In the genomic region with DNA sequence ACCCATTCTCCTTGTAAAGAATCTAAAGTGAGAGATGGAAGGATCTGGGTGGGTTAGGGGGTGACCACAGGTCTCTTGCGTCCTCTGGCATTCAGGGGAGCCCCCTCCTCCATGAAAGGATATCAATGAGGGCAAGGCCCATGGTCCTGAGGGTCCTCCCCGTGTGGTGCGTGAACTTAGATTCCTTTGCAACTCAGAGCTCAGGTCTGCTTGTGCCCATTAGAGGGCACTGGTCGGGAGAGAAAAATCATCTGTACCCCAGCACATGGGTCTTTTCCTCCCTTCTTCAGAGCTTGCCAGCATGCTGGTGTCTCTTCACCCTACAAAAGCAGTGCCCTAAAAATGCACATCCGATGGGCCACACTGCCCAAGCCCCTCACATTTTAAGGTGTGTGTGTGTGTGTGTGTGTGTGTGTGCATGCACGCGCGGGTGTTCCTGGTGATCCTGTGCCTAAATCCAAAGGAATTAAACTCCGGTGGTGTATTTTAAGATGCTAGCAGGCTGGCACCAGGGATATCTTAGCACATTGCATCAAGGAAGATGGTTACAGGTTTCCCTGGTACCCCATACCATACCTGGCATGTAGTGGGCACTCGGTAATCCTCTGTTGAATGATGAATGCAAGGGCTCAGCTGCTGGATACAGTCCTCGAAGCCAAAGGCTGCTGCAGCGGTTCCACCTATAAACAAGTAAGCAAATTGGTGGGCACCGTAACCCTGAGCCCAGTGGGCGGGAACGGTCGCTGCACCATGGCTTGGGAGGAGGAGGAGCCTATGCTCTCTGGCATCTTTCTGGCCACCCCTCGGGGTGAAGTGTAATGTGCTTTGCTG, we compare ENCODE assay signal across 12 cellular contexts. TPM values are rescaled to one million over a fixed set of nuclear protein-coding genes. Genes with fewer than 3 reads are reported as not detected.
DNase-seq lines count a peak whose midpoint lies in the region; ATAC-seq, FAIRE-seq and TF ChIP-seq lines count a peak whose summit lies in the region.
"Had no signal": no experiment of that assay in that cellular context is flagged by ENCODE, and none has a peak within 500 bp of the region (broad histone marks: within the 10 kb centered on the region; RNA-seq: fewer than 3 reads in every experiment).

No MANE protein-coding gene starts in this region.

- ATAC-seq in A549 (peak in 1 of 2 experiments; percentile 34; a peak in 2 of 6 replicates), HG02759 (IDR thresholded peaks at IDR 0.05; ENCODE audit: unreplicated experiment) (no peak), GM18868 (IDR thresholded peaks at IDR 0.05; ENCODE audit: unreplicated experiment) (no peak)

- H3K27me3 ChIP-seq in adipocyte (replicated peaks; ENCODE audit: control insufficient read depth, insufficient read depth, low read length) (no peaks in the 10 kb centered on the region), mesenchymal stem cell (ENCODE audit: control insufficient read depth in 1 of 2, insufficient read depth in 1 of 2, low read length in 2 of 2) (peaks cover 2 to 43% of the 10 kb centered on the region in 2 experiments)

- no peak for DNase-seq in A549 (ENCODE audit: low read depth in 1 of 2, low spot score in 1 of 2)
- peak; percentile 5 for DNase-seq in GM12892 (ENCODE audit: insufficient read length)
- DNase-seq in adipocyte (ENCODE audit: low read depth), result peak; percentile 39
- no peak for DNase-seq in mesenchymal stem cell
- no peak for DNase-seq in stimulated activated CD4-positive, alpha-beta T cell treated with anti-CD3 and anti-CD28 coated beads, Interleukin-4, amount 100 ng/mL, for 4 hours
- DNase-seq in HEK293T (ENCODE audit: extremely low spot score), result no peak
- DNase-seq: activated naive CD4-positive, alpha-beta T cell; COR-L47; NCI-H774 had no signal

- WGBS in A549 (ENCODE audit: missing lambda C conversion rate), result 82% methylated on average over 17 of the region's 17 CpGs
- 86% methylated on average over 17 of the region's 17 CpGs for WGBS in mesenchymal stem cell

- no peak overlapping the region for H4K91ac ChIP-seq in mesenchymal stem cell (ENCODE audit: low read length)

- H3K4me2 ChIP-seq in A549, result peak overlapping the region; percentile 88
- H3K4me2 ChIP-seq in mesenchymal stem cell (ENCODE audit: low read length, poor library complexity, severe bottlenecking), result no peak overlapping the region

- TF ChIP-seq RAD21 in A549 (conservative IDR thresholded peaks at IDR 0.05 in 1 of 2, IDR thresholded peaks at IDR 0.05 in 1 of 2), result 0 out of 5 replicates have a peak, but pooled peaks have one; percentile 27 to 32

- peak overlapping the region in 1 of 2 experiments; percentile 32 for H2BK12ac ChIP-seq in mesenchymal stem cell (ENCODE audit: low read length in 2 of 2)

- POLR2A ChIA-PET in A549 (lab: Yijun Ruan, JAX) (interaction anchor here (1.0 to 3.5 kb wide), 3 partner anchors 8 to 12 kb away, joined by 4 to 34 read pairs (median 6); no protein-coding TSS in a partner anchor), HEK293T (lab: Yijun Ruan, JAX) (interaction anchor here (0.8 kb wide), 1 partner anchor 45 kb away, joined by 4 read pairs; the partner anchor contains the start of gene ENGASE)

- H3K18ac ChIP-seq in mesenchymal stem cell (ENCODE audit: low read depth in 1 of 2, low read length in 2 of 2), result peak overlapping the region in 1 of 2 experiments; percentile 5

- H3K4ac ChIP-seq in mesenchymal stem cell (ENCODE audit: low read depth in 1 of 2, low read length in 2 of 2), result no peak overlapping the region

- H3K79me1 ChIP-seq in mesenchymal stem cell (replicated peaks; ENCODE audit: low read length, poor library complexity, severe bottlenecking), result no peaks in the 10 kb centered on the region

- no peaks in the 10 kb centered on the region for H3K9me3 ChIP-seq in A549
- no peaks in the 10 kb centered on the region for H3K9me3 ChIP-seq in adipocyte (ENCODE audit: control insufficient read depth, low read length)
- no peaks in the 10 kb centered on the region for H3K9me3 ChIP-seq in mesenchymal stem cell (ENCODE audit: control insufficient read depth, low read length)

- H3K23ac ChIP-seq in mesenchymal stem cell (ENCODE audit: low read length in 2 of 2), result no peak overlapping the region

- H3K36me3 ChIP-seq in adipocyte (ENCODE audit: control insufficient read depth, insufficient read depth, low read length, severe bottlenecking) (no peaks in the 10 kb centered on the region), mesenchymal stem cell (ENCODE audit: control insufficient read depth in 1 of 2, insufficient read depth in 2 of 2, low read depth in 1 of 2, low read length in 2 of 2) (no peaks in the 10 kb centered on the region)

- H3K4me1 ChIP-seq in A549, result peaks cover 46% of the 10 kb centered on the region
- H3K4me1 ChIP-seq in adipocyte (ENCODE audit: control insufficient read depth, insufficient read depth, low read length), result peaks cover 54% of the 10 kb centered on the region
- H3K4me1 ChIP-seq in mesenchymal stem cell (ENCODE audit: control insufficient read depth, insufficient read depth, low read depth, low read length), result peaks cover 43% of the 10 kb centered on the region

- CTCF ChIA-PET in A549 (lab: Yijun Ruan, JAX) (interaction anchor here (0.7 to 18.2 kb wide), 13 partner anchors 11 to 363 kb away, joined by 3 to 376 read pairs (median 7); partner anchors contain the start of gene CANT1), HEK293T (lab: Yijun Ruan, JAX) (interaction anchor here (0.6 to 3.6 kb wide), 3 partner anchors 13 to 76 kb away, joined by 3 to 17 read pairs (median 6); no protein-coding TSS in a partner anchor)

- H3K4me3 ChIP-seq in A549 (no peak overlapping the region), adipocyte (ENCODE audit: low read length) (peak overlapping the region; percentile 90), mesenchymal stem cell (ENCODE audit: insufficient read depth in 1 of 2, low read depth in 1 of 2, low read length in 2 of 2) (no peak overlapping the region)

- peak overlapping the region; percentile 19 for H4K8ac ChIP-seq in mesenchymal stem cell (ENCODE audit: low read length)

- H3K14ac ChIP-seq in mesenchymal stem cell (ENCODE audit: low read length in 2 of 2), result no peak overlapping the region

- no peak overlapping the region for H2BK15ac ChIP-seq in mesenchymal stem cell (ENCODE audit: low read depth, poor library complexity, severe bottlenecking)

- peak overlapping the region; percentile 78 for H3K9ac ChIP-seq in adipocyte (ENCODE audit: low read length)
- H3K9ac ChIP-seq in mesenchymal stem cell (ENCODE audit: low read length), result no peak overlapping the region

- H2BK120ac ChIP-seq in mesenchymal stem cell (ENCODE audit: low read depth, low read length), result no peak overlapping the region

- no peak overlapping the region for H2AFZ ChIP-seq in mesenchymal stem cell (ENCODE audit: low read depth, low read length)

- no peak for TF ChIP-seq EP300 in A549 (IDR thresholded peaks at IDR 0.05)

- no peak overlapping the region for H2BK5ac ChIP-seq in mesenchymal stem cell (ENCODE audit: low read depth, low read length, poor library complexity, severe bottlenecking)

- peak; percentile 48; the same call in 2 of the 3 replicates for TF ChIP-seq CTCF in A549 (IDR thresholded peaks at IDR 0.05)

- H3K27ac ChIP-seq in A549 (peak overlapping the region; percentile 78 to 88), mesenchymal stem cell (ENCODE audit: low read length, poor library complexity, severe bottlenecking) (no peak overlapping the region)

- TF ChIP-seq POLR2A in A549 (IDR thresholded peaks at IDR 0.05; ENCODE audit: low read length) (no peak), GM12892 (IDR thresholded peaks at IDR 0.05; ENCODE audit: low read depth, low read length) (no peak)

- no peak overlapping the region for H2AK5ac ChIP-seq in mesenchymal stem cell (ENCODE audit: low read length, severe bottlenecking)

- FAIRE-seq in A549 (lab: Jason Lieb, UNC) (peak; percentile 28), GM12892 (lab: Jason Lieb, UNC) (no peak)
- FAIRE-seq: TTC549 had no signal

TF ChIP-seq in A549, 52 proteins besides CTCF, POLR2A, EP300 and RAD21:
- no peak for TF ChIP-seq ZNF302 (CRISPR knock-in tag; IDR thresholded peaks at IDR 0.05)

TF ChIP-seq in HEK293T, 16 proteins besides CTCF, POLR2A, EP300 and RAD21 (continues in another document):
- no peak for TF ChIP-seq SP1 (IDR thresholded peaks at IDR 0.05)

RNA-seq across cellular contexts. Expression of gene C1QTNF1, which starts 4.7 kb away (rescaled TPM):
- 10.2 and 13.2 TPM in 2 replicates for polyA plus RNA-seq in A549 (2011; rRNA removed)
- polyA plus RNA-seq in A549 (2012; cell fraction: cytosol; rRNA removed), result 5.2 and 8.3 TPM in 2 replicates
- polyA plus RNA-seq in A549 (2012; cell fraction: nucleus; rRNA removed), result 15.4 and 16.1 TPM in 2 replicates
- 26.1 to 27.8 TPM (median 27.3 TPM) in 3 replicates for polyA plus RNA-seq in A549 (2017; fragmentation: RNase III; extraction: RNeasy Plus Mini Kit Qiagen cat#74134 plus additional on column Dnase treatment)
- 12.9 and 13.3 TPM in 2 replicates for polyA minus RNA-seq in A549 (2011; rRNA and poly(A)+ RNA removed)
- 0.08 TPM for polyA plus RNA-seq in GM12892 (2012; ENCODE audit: missing spikeins)
- 11.9 TPM for polyA plus RNA-seq in mesenchymal stem cell (2013, experiment 1 of 2)
- polyA plus RNA-seq in mesenchymal stem cell (2013, experiment 2 of 2), result 13.6 TPM

RNA-seq across cellular contexts. Expression of gene CANT1, which starts 19.1 kb away (rescaled TPM):
- polyA plus RNA-seq in A549 (2011; rRNA removed) (65.5 and 70.0 TPM in 2 replicates), A549 (2017; fragmentation: RNase III; extraction: RNeasy Plus Mini Kit Qiagen cat#74134 plus additional on column Dnase treatment) (63.4 to 67.6 TPM (median 66.8 TPM) in 3 replicates)
- polyA plus RNA-seq in A549 (2012; cell fraction: cytosol; rRNA removed), result 73.1 and 91.1 TPM in 2 replicates
- polyA plus RNA-seq in A549 (2012; cell fraction: nucleus; rRNA removed), result 73.9 and 106 TPM in 2 replicates
- 66.6 and 67.2 TPM in 2 replicates for polyA minus RNA-seq in A549 (2011; rRNA and poly(A)+ RNA removed)
- polyA plus RNA-seq in GM12892 (2012; ENCODE audit: missing spikeins), result 12.2 TPM
- polyA plus RNA-seq in mesenchymal stem cell (2013, experiment 1 of 2), result 37.8 TPM
- polyA plus RNA-seq in mesenchymal stem cell (2013, experiment 2 of 2), result 38.3 TPM

RNA-seq across cellular contexts. Expression of gene ENGASE, which starts 45.9 kb away (rescaled TPM):
- polyA plus RNA-seq in A549 (2011; rRNA removed) (11.5 and 13.4 TPM in 2 replicates), A549 (2017; fragmentation: RNase III; extraction: RNeasy Plus Mini Kit Qiagen cat#74134 plus additional on column Dnase treatment) (33.8 to 41.7 TPM (median 38.0 TPM) in 3 replicates)
- polyA plus RNA-seq in A549 (2012; cell fraction: cytosol; rRNA removed), result 20.8 and 25.0 TPM in 2 replicates
- polyA plus RNA-seq in A549 (2012; cell fraction: nucleus; rRNA removed), result 232 and 242 TPM in 2 replicates
- polyA minus RNA-seq in A549 (2011; rRNA and poly(A)+ RNA removed), result 17.5 and 25.8 TPM in 2 replicates
- 16.5 TPM for polyA plus RNA-seq in GM12892 (2012; ENCODE audit: missing spikeins)
- 6.9 TPM for polyA plus RNA-seq in mesenchymal stem cell (2013, experiment 1 of 2)
- 5.8 TPM for polyA plus RNA-seq in mesenchymal stem cell (2013, experiment 2 of 2)

RNA-seq across cellular contexts. Expression of gene LGALS3BP, which starts 49.0 kb away (rescaled TPM):
- polyA plus RNA-seq in A549 (2011; rRNA removed) (28.3 and 32.3 TPM in 2 replicates), A549 (2017; fragmentation: RNase III; extraction: RNeasy Plus Mini Kit Qiagen cat#74134 plus additional on column Dnase treatment) (59.5 to 66.1 TPM (median 60.0 TPM) in 3 replicates)
- polyA plus RNA-seq in A549 (2012; cell fraction: cytosol; rRNA removed), result 21.3 and 28.5 TPM in 2 replicates
- polyA plus RNA-seq in A549 (2012; cell fraction: nucleus; rRNA removed), result 104 and 148 TPM in 2 replicates
- 34.3 and 41.5 TPM in 2 replicates for polyA minus RNA-seq in A549 (2011; rRNA and poly(A)+ RNA removed)
- polyA plus RNA-seq in GM12892 (2012; ENCODE audit: missing spikeins), result 0.70 TPM
- 349 TPM for polyA plus RNA-seq in mesenchymal stem cell (2013, experiment 1 of 2)
- 351 TPM for polyA plus RNA-seq in mesenchymal stem cell (2013, experiment 2 of 2)

Comparison
In these comparisons a context has a peak if more than half of its experiments do, and no peak if none do; other contexts are left out.
1. DNase-seq: peak in GM12892 (single experiment) and adipocyte (single experiment); none in A549 (0 of 2), mesenchymal stem cell (single experiment), stimulated activated CD4-positive, alpha-beta T cell treated with anti-CD3 and anti-CD28 coated beads, Interleukin-4, amount 100 ng/mL, for 4 hours (0 of 2) and HEK293T (single experiment).